Comparison of ENCODE assay signal across 10 cellular contexts in genomic region chr2:118249970-118250369, GRCh38.
DNase-seq lines count a peak whose midpoint lies in the region; ATAC-seq lines count a peak whose summit lies in the region.
"Had no signal": no experiment of that assay in that cellular context is flagged by ENCODE, and none has a peak within 500 bp of the region (broad histone marks: within the 10 kb centered on the region; RNA-seq: fewer than 3 reads in every experiment).

No MANE protein-coding gene starts in this region.

- ATAC-seq in GM18502 (IDR thresholded peaks at IDR 0.05; ENCODE audit: poor library complexity, unreplicated experiment), result peak; percentile 39
- peak; percentile 30 for ATAC-seq in GM21723 (IDR thresholded peaks at IDR 0.05; ENCODE audit: unreplicated experiment)
- ATAC-seq in esophagus mucosa, result peak; percentile 41
- ATAC-seq in left lobe of liver, result no peak
- no peak for ATAC-seq in HG03439 (IDR thresholded peaks at IDR 0.05; ENCODE audit: unreplicated experiment)

- DNase-seq in HT1080 (ENCODE audit: low read depth) (peak; percentile 78), left lobe of liver (ENCODE audit: low spot score) (no peak), NCI-H2196 (lab: John Stamatoyannopoulos, UW; ENCODE audit: unreplicated experiment) (no peak), NAMALWA (ENCODE audit: low spot score) (no peak)
- DNase-seq: KG1; stimulated activated naive CD4-positive, alpha-beta T cell treated with Interleukin-2 at 50 U/mL for 16 hours had no signal

Comparison
In these comparisons a context has a peak if more than half of its experiments do, and no peak if none do; other contexts are left out.
1. ATAC-seq: peak in GM18502 (single experiment), GM21723 (single experiment) and esophagus mucosa (single experiment); none in left lobe of liver (single experiment) and HG03439 (single experiment).